8 cellular contexts compared by ENCODE assay signal in the genomic region with DNA sequence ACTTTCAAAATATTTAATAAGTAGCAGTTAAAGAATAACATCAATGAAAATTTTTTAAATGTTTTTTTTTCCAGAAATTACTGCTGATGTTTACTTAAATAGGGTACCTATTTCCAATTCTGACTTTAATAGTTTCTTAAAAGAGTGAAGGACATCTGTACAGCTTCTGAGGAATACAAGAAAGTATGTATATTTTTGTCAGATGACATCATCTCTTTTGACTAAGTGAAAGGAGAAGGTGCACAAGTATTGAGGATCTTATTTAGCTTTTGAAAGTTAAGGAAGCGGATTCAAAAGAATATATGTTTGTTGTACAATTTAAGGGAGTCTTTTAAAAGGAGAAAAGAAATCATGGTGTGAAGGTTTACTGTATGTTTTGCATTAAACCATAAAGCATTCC.
"Had no signal": no experiment of that assay in that cellular context is flagged by ENCODE, and none has a peak within 500 bp of the region (broad histone marks: within the 10 kb centered on the region; RNA-seq: fewer than 3 reads in every experiment).

No MANE protein-coding gene starts in this region.

- H3K4me3 Mint-ChIP-seq: IgD-negative memory B cell had no signal

- H3K4me3 ChIP-seq: K562 had no signal

- H3K9ac ChIP-seq: KMS-11 had no signal

- H3K27ac Mint-ChIP-seq: IgD-negative memory B cell had no signal

- H3K36me3 Mint-ChIP-seq: IgD-negative memory B cell had no signal

- H3K27ac ChIP-seq: HL-60, KMS-11 had no signal

- DNase-seq: IMR-90, KBM-7, KG1 had no signal

- H3K4me1 Mint-ChIP-seq: IgD-negative memory B cell had no signal

- H3K27me3 Mint-ChIP-seq: IgD-negative memory B cell had no signal

- ATAC-seq: K562 had no signal

- FAIRE-seq: HTR-8/SVneo, K562 had no signal

- H3K4me2 ChIP-seq: KMS-11 had no signal
